ENCODE assay signal across 17 cellular contexts in genomic region chr1:192553741-192554140, GRCh38. TPM values are rescaled to one million over a fixed set of nuclear protein-coding genes. Genes with fewer than 3 reads are reported as not detected.
DNase-seq lines count a peak whose midpoint lies in the region; ATAC-seq and TF ChIP-seq lines count a peak whose summit lies in the region.
"Had no signal": no experiment of that assay in that cellular context is flagged by ENCODE, and none has a peak within 500 bp of the region (broad histone marks: within the 10 kb centered on the region; RNA-seq: fewer than 3 reads in every experiment).

No MANE protein-coding gene starts in this region.

- H3K36me3 Mint-ChIP-seq in stimulated activated memory B cell treated with anti-CD40 and anti-IgM and Interleukin-4, amounts not matched to agents 10 μg/mL and 1 μg/mL and 100 μg/mL, for 72 hours = no peaks in the 10 kb centered on the region
- H3K36me3 Mint-ChIP-seq: CD8-positive, alpha-beta T cell had no signal

- DNase-seq in GM12865 (ENCODE audit: low read depth) (peak; percentile 38), adipocyte (ENCODE audit: low read depth) (no peak), DMS79 treated with DMSO at 0.1 percent for 48 hours (lab: John Stamatoyannopoulos, UW) (no peak), UCSD-AML1 (lab: John Stamatoyannopoulos, UW; ENCODE audit: unreplicated experiment) (no peak), aorta (no peak)
- DNase-seq: CD8-positive, alpha-beta T cell; NCI-H187 treated with DMSO at 0.1 percent for 48 hours; NCI-H446 treated with DMSO at 0.1 percent for 48 hours; NK-92 treated with Interleukin-12 subunit alpha and Interleukin-12 subunit beta, amount 100 ng/mL, for 24 hours; PC-3 had no signal

- no peak for TF ChIP-seq CTCF in GM12865 (IDR thresholded peaks at IDR 0.05; ENCODE audit: insufficient read depth, low read depth, low read length, missing control alignments)

- peaks cover 49% of the 10 kb centered on the region for H3K4me1 Mint-ChIP-seq in stimulated activated memory B cell treated with anti-CD40 and anti-IgM and Interleukin-4, amounts not matched to agents 10 μg/mL and 1 μg/mL and 100 μg/mL, for 72 hours

- H3K36me3 ChIP-seq in adipocyte (ENCODE audit: control insufficient read depth, insufficient read depth, low read length, severe bottlenecking) = no peaks in the 10 kb centered on the region
- no peaks in the 10 kb centered on the region for H3K36me3 ChIP-seq in aorta (ENCODE audit: control insufficient read depth in 1 of 2, insufficient read depth in 2 of 2, low read length in 1 of 2)

- no peak overlapping the region for H3K27ac ChIP-seq in aorta (ENCODE audit: low read depth in 1 of 2, low read length in 2 of 2)
- H3K27ac ChIP-seq: RWPE1 had no signal

- H3K9me3 ChIP-seq in adipocyte (ENCODE audit: control insufficient read depth, low read length) (no peaks in the 10 kb centered on the region), aorta (ENCODE audit: control insufficient read depth, low read length) (no peaks in the 10 kb centered on the region)

- no peaks in the 10 kb centered on the region for H3K27me3 Mint-ChIP-seq in stimulated activated memory B cell treated with anti-CD40 and anti-IgM and Interleukin-4, amounts not matched to agents 10 μg/mL and 1 μg/mL and 100 μg/mL, for 72 hours

- intact Hi-C loops in aorta (cut with DNase I) = loop anchor here in 1 of 2 donors (2.0 to 5.0 kb wide), 2 partner anchors 15 to 66 kb away; no protein-coding TSS in a partner anchor

- H3K4me3 ChIP-seq in GM12865 (ENCODE audit: low read depth, low read length) = no peak overlapping the region
- no peak overlapping the region for H3K4me3 ChIP-seq in adipocyte (ENCODE audit: low read length)
- H3K4me3 ChIP-seq in aorta (ENCODE audit: low read length in 2 of 2) = no peak overlapping the region
- H3K4me3 ChIP-seq: GM23338 had no signal

- WGBS in aorta, 2 donors = 87% methylated on average over 3 of the region's 3 CpGs

- no peak overlapping the region for H3K4me3 Mint-ChIP-seq in stimulated activated memory B cell treated with anti-CD40 and anti-IgM and Interleukin-4, amounts not matched to agents 10 μg/mL and 1 μg/mL and 100 μg/mL, for 72 hours
- H3K4me3 Mint-ChIP-seq: B cell; CD8-positive, alpha-beta T cell; GM23338 had no signal

- peaks cover 3% of the 10 kb centered on the region for H3K9me3 Mint-ChIP-seq in stimulated activated memory B cell treated with anti-CD40 and anti-IgM and Interleukin-4, amounts not matched to agents 10 μg/mL and 1 μg/mL and 100 μg/mL, for 72 hours
- H3K9me3 Mint-ChIP-seq: CD8-positive, alpha-beta T cell; GM23338 had no signal

- H3K4me1 ChIP-seq in adipocyte (ENCODE audit: control insufficient read depth, insufficient read depth, low read length) (peaks cover 80% of the 10 kb centered on the region), aorta (ENCODE audit: control insufficient read depth in 1 of 2, insufficient read depth in 2 of 2, low read length in 2 of 2) (peaks cover 0 to 5% of the 10 kb centered on the region in 2 donors)

- H3K27me3 ChIP-seq in adipocyte (replicated peaks; ENCODE audit: control insufficient read depth, insufficient read depth, low read length) (no peaks in the 10 kb centered on the region), aorta (ENCODE audit: control insufficient read depth in 1 of 2, insufficient read depth in 2 of 2, low read length in 1 of 2) (no peaks in the 10 kb centered on the region)

- peak overlapping the region; percentile 15 for H3K27ac Mint-ChIP-seq in stimulated activated memory B cell treated with anti-CD40 and anti-IgM and Interleukin-4, amounts not matched to agents 10 μg/mL and 1 μg/mL and 100 μg/mL, for 72 hours
- H3K27ac Mint-ChIP-seq: B cell; CD8-positive, alpha-beta T cell; GM23338 had no signal

- ATAC-seq in GM19351 (IDR thresholded peaks at IDR 0.05; ENCODE audit: unreplicated experiment) (peak; percentile 14), aorta (ENCODE audit: low FRiP score) (no peak)
- no peak for ATAC-seq in stimulated activated memory B cell treated with anti-CD40 and anti-IgM and Interleukin-4, amounts not matched to agents 10 μg/mL and 1 μg/mL and 100 μg/mL, for 72 hours
- ATAC-seq: CD8-positive, alpha-beta T cell; GM23338; PC-3 had no signal

- peak overlapping the region; percentile 35 for H3K9ac ChIP-seq in adipocyte (ENCODE audit: low read length)

RNA-seq across cellular contexts. Expression of gene RGS1, which starts 21.8 kb away (rescaled TPM):
- total RNA-seq in aorta = 10 to 100 TPM; 26.8 to 43.4 TPM
- polyA plus RNA-seq in aorta = 10 to 100 TPM in 1 of 2 donors, 1 to 10 TPM in 1; 4.1 to 23.3 TPM
- total RNA-seq: Daoy, GM23338, PC-3 had no signal
- polyA plus RNA-seq: AG04450, GM23338 had no signal
